1 cellular context compared by ENCODE assay signal in genomic region chr2:65658871-65659270, GRCh38.
TF ChIP-seq lines count a peak whose summit lies in the region.

No MANE protein-coding gene starts in this region.

TF ChIP-seq in HCT116, 20 proteins besides CTCF, POLR2A, EP300 and RAD21 (continued from another document):
- TF ChIP-seq REST (IDR thresholded peaks at IDR 0.05; ENCODE audit: low read depth) (no peak), FOSL1 (IDR thresholded peaks at IDR 0.05; ENCODE audit: low read depth) (no peak), EZH2phosphoT487 (IDR thresholded peaks at IDR 0.05; ENCODE audit: borderline replicate concordance) (no peak), TCF7L2 (IDR thresholded peaks at IDR 0.05; ENCODE audit: borderline replicate concordance, extremely low read depth, insufficient read depth, insufficient read length) (no peak), ZBTB33 (IDR thresholded peaks at IDR 0.05; ENCODE audit: extremely low read depth, insufficient replicate concordance, low read length) (no peak), EGR1 (IDR thresholded peaks at IDR 0.05; ENCODE audit: low read depth) (no peak), MAX (IDR thresholded peaks at IDR 0.05) (no peak)
